ENCODE assay signal across 1 cellular context in genomic region chr2:26064846-26065245, GRCh38.
TF ChIP-seq lines count a peak whose summit lies in the region.

No MANE protein-coding gene starts in this region.

TF ChIP-seq in HEK293, 187 proteins besides CTCF, POLR2A, EP300 and RAD21:
- TF ChIP-seq, protein P1, sequence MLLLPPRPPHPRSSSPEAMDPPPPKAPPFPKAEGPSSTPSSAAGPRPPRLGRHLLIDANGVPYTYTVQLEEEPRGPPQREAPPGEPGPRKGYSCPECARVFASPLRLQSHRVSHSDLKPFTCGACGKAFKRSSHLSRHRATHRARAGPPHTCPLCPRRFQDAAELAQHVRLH (tag by site-specific recombination; IDR thresholded peaks at IDR 0.05) = 0 out of 2 replicates have a peak, but pooled peaks have one; percentile 14
- TF ChIP-seq ZBTB17 (tag by site-specific recombination; IDR thresholded peaks at IDR 0.05) = peak; percentile 52; the same call in 1 of the 2 replicates
- peak; percentile 53; the same call in 1 of the 2 replicates for TF ChIP-seq ZBTB6 (tag by site-specific recombination; IDR thresholded peaks at IDR 0.05)
- no peak for TF ChIP-seq GFI1B (tag by site-specific recombination; IDR thresholded peaks at IDR 0.05)
